17 cellular contexts compared by ENCODE assay signal in genomic region chr1:231093158-231093922, GRCh38. TPM values are rescaled to one million over a fixed set of nuclear protein-coding genes. Genes with fewer than 3 reads are reported as not detected.
DNase-seq lines count a peak whose midpoint lies in the region; ATAC-seq and TF ChIP-seq lines count a peak whose summit lies in the region.
"Had no signal": no experiment of that assay in that cellular context is flagged by ENCODE, and none has a peak within 500 bp of the region (broad histone marks: within the 10 kb centered on the region; RNA-seq: fewer than 3 reads in every experiment).

No MANE protein-coding gene starts in this region.

- in situ Hi-C loops in SK-MEL-5 (cut with HindIII; ENCODE audit: low pct_unique_long_range_greater_than_20kb, low sequenced_read_pairs), result no loop called here

- no peaks in the 10 kb centered on the region for H3K9me3 Mint-ChIP-seq in neural progenitor cell
- H3K9me3 Mint-ChIP-seq: CD4-positive, alpha-beta memory T cell; effector memory CD8-positive, alpha-beta T cell had no signal

- ATAC-seq in esophagus mucosa (peak; percentile 33), HG03565 (IDR thresholded peaks at IDR 0.05; ENCODE audit: unreplicated experiment) (no peak)
- ATAC-seq: effector memory CD8-positive, alpha-beta T cell had no signal

- no peak overlapping the region for H2AFZ ChIP-seq in neural progenitor cell (replicated peaks)

- no peaks in the 10 kb centered on the region for H3K36me3 ChIP-seq in neural progenitor cell
- H3K36me3 ChIP-seq: spleen, stomach had no signal

- H3K27me3 Mint-ChIP-seq in neural progenitor cell (ENCODE audit: insufficient read depth, low read depth), result peaks cover 10% of the 10 kb centered on the region

- H3K9ac ChIP-seq in neural progenitor cell, result no peak overlapping the region

- H3K36me3 Mint-ChIP-seq in neural progenitor cell, result no peaks in the 10 kb centered on the region
- H3K36me3 Mint-ChIP-seq: CD4-positive, alpha-beta memory T cell had no signal

- H3K27ac ChIP-seq in neural progenitor cell, result no peak overlapping the region
- H3K27ac ChIP-seq: HL-60, stomach had no signal

- H3K9me3 ChIP-seq in neural progenitor cell (ENCODE audit: low read depth), result no peaks in the 10 kb centered on the region
- H3K9me3 ChIP-seq: spleen, stomach had no signal

- no peaks in the 10 kb centered on the region for H3K79me2 ChIP-seq in neural progenitor cell (ENCODE audit: low read depth)

- peaks cover 4% of the 10 kb centered on the region for H3F3A ChIP-seq in neural progenitor cell (ENCODE audit: low read depth)

- peak overlapping the region; percentile 72 for H3K27ac Mint-ChIP-seq in neural progenitor cell
- H3K27ac Mint-ChIP-seq: CD4-positive, alpha-beta memory T cell; effector memory CD8-positive, alpha-beta T cell had no signal

- peak; percentile 35 for TF ChIP-seq CTCF in neural progenitor cell (IDR thresholded peaks at IDR 0.05)

- peak; percentile 15 for DNase-seq in EH (ENCODE audit: low read depth)
- peak; percentile 55 for DNase-seq in SK-MEL-5 (ENCODE audit: low read depth, low spot score)
- DNase-seq in neural progenitor cell (ENCODE audit: low spot score), result peak; percentile 81
- DNase-seq in NCI-H2029 (lab: John Stamatoyannopoulos, UW), result no peak
- no peak for DNase-seq in NCI-H524 (lab: John Stamatoyannopoulos, UW)
- DNase-seq in occipital lobe (lab: John Stamatoyannopoulos, UW), result no peak
- DNase-seq: activated T-cell treated with anti-CD3 and anti-CD28 coated beads, Interleukin-2, amount 50 U/mL, for 1 hour; CD4-positive, alpha-beta memory T cell; effector memory CD8-positive, alpha-beta T cell; H7; kidney; NCI-H2081 treated with DMSO at 0.1 percent for 48 hours; spleen; stomach had no signal

- H4K20me1 ChIP-seq in neural progenitor cell (ENCODE audit: low read depth), result no peaks in the 10 kb centered on the region

- peaks cover 29% of the 10 kb centered on the region for H3K4me1 Mint-ChIP-seq in neural progenitor cell

- no peak overlapping the region for H3K4me3 ChIP-seq in neural progenitor cell
- H3K4me3 ChIP-seq: spleen, stomach had no signal

- peak overlapping the region; percentile 22 for H3K4me2 ChIP-seq in neural progenitor cell

- peak overlapping the region; percentile 6 for H3K4me3 Mint-ChIP-seq in neural progenitor cell
- H3K4me3 Mint-ChIP-seq: CD4-positive, alpha-beta memory T cell; effector memory CD8-positive, alpha-beta T cell had no signal

- peaks cover 65% of the 10 kb centered on the region for H3K27me3 ChIP-seq in neural progenitor cell

- H3K4me1 ChIP-seq in neural progenitor cell, result peaks cover 10% of the 10 kb centered on the region
- H3K4me1 ChIP-seq: stomach had no signal

RNA-seq across cellular contexts. Expression of gene FAM89A, which starts 53.3 kb away (rescaled TPM):
- 30.7 and 38.7 TPM in 2 replicates for total RNA-seq in SK-MEL-5 (2014; rRNA removed; shearing (Covaris generic))
- 28.1 and 29.6 TPM in 2 replicates for polyA plus RNA-seq in SK-MEL-5 (2015; cell fraction: cytosol; rRNA removed)
- polyA plus RNA-seq in SK-MEL-5 (2015; cell fraction: nucleus; rRNA removed), result 4.3 and 7.0 TPM in 2 replicates
- total RNA-seq in esophagus mucosa, result 12.4 TPM
- total RNA-seq in neural progenitor cell (ENCODE audit: low replicate concordance), result 1.9 and 2.1 TPM in 2 replicates
- total RNA-seq in occipital lobe, result 6.7 TPM

Comparison
In these comparisons a context has a peak if more than half of its experiments do, and no peak if none do; other contexts are left out.
1. DNase-seq: peak in EH (single experiment), SK-MEL-5 (single experiment) and neural progenitor cell (single experiment); none in NCI-H2029 (single experiment), NCI-H524 (0 of 2) and occipital lobe (single experiment).